Comparison of ENCODE assay signal across 25 cellular contexts in the genomic region with DNA sequence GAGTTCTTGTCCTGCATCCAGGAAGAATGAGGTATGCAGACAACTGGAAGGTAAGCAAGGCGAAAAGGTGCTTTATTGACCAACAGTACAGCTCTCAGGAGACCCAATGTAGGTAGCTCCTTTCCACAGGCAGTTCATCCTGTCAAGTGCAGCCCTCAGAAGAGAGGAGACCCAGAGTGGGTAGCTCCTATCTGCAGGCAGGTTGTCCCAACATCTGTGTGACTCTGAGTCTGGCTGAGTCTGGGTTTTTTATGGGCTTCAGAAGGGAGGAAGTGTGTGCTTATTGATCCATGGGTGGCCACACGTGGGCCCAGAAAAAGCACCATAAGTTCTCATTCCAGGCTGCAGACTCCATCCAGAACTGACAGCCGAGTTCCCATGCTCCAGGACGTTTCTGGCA.
"Had no signal": no experiment of that assay in that cellular context is flagged by ENCODE, and none has a peak within 500 bp of the region (broad histone marks: within the 10 kb centered on the region; RNA-seq: fewer than 3 reads in every experiment).

No MANE protein-coding gene starts in this region.

- DNase-seq: cortex of kidney; effector CD8-positive, alpha-beta T cell; effector memory CD8-positive, alpha-beta T cell; endodermal cell; esophagus squamous epithelium; foreskin fibroblast; foreskin melanocyte; gastrocnemius medialis; glutamatergic neuron; head of caudate nucleus; heart right ventricle; hippocampal formation; left cardiac atrium; left lung; left ventricle myocardium superior; lower lobe of right lung; mesenchymal stem cell; mucosa of descending colon; naive B cell; naive thymus-derived CD8-positive, alpha-beta T cell had no signal

- FAIRE-seq: endometrium, islet of Langerhans, keratinocyte had no signal

- H3K4me3 ChIP-seq: esophagus squamous epithelium, gastrocnemius medialis, heart right ventricle, left lung, lower lobe of right lung, mucosa of descending colon had no signal

- H3K9me3 ChIP-seq: esophagus squamous epithelium, gastrocnemius medialis, heart right ventricle, lower lobe of right lung, mucosa of descending colon had no signal

- H3K36me3 ChIP-seq: esophagus squamous epithelium, gastrocnemius medialis, heart right ventricle, left lung, lower lobe of right lung had no signal

- ATAC-seq: effector memory CD8-positive, alpha-beta T cell; esophagus mucosa; gastrocnemius medialis; heart right ventricle; left cardiac atrium; left lung; left ventricle myocardium superior; lower lobe of right lung; mucosa of descending colon; naive thymus-derived CD8-positive, alpha-beta T cell had no signal

- H3K27ac ChIP-seq: epithelial cell of prostate, esophagus squamous epithelium, gastrocnemius medialis, heart right ventricle, left lung, lower lobe of right lung had no signal

- H3K4me1 ChIP-seq: esophagus squamous epithelium, gastrocnemius medialis, heart right ventricle, left lung, lower lobe of right lung had no signal
